ENCODE assay signal across 17 cellular contexts in genomic region chr22:40434101-40434500, GRCh38.
A peak's percentile ranks its signal among the peaks of the same experiment; 100 is the strongest.
DNase-seq lines count a peak whose midpoint lies in the region; ATAC-seq and TF ChIP-seq lines count a peak whose summit lies in the region.
"Had no signal": no experiment of that assay in that cellular context is flagged by ENCODE, and none has a peak within 500 bp of the region (broad histone marks: within the 10 kb centered on the region; RNA-seq: fewer than 3 reads in every experiment).

No MANE protein-coding gene starts in this region.

- no peaks in the 10 kb centered on the region for H4K20me1 ChIP-seq in OCI-LY3 (ENCODE audit: insufficient read depth, low read length)

- peak overlapping the region; percentile 66 for H3K27ac Mint-ChIP-seq in stimulated activated effector memory CD8-positive, alpha-beta T cell treated with anti-CD3 and anti-CD28 coated beads, Interleukin-12 subunit alpha, Interleukin-12 subunit beta, amount 100 ng/mL, for 72 hours
- H3K27ac Mint-ChIP-seq: GM23338; T-helper 1 cell treated with Interleukin-12 subunit alpha and Interleukin-12 subunit beta and Interleukin-4 antibody, amounts not matched to agents 30 μg/mL and 1 μg/mL, for 36 hours had no signal

- ATAC-seq in stimulated activated effector memory CD8-positive, alpha-beta T cell treated with anti-CD3 and anti-CD28 coated beads, Interleukin-12 subunit alpha, Interleukin-12 subunit beta, amount 100 ng/mL, for 72 hours: no peak
- no peak for ATAC-seq in GM21528 (IDR thresholded peaks at IDR 0.05; ENCODE audit: low FRiP score, unreplicated experiment)
- ATAC-seq: GM23338 had no signal

- no peaks in the 10 kb centered on the region for H3K27me3 ChIP-seq in OCI-LY3 (ENCODE audit: low read depth, low read length)
- H3K27me3 ChIP-seq: tibial artery had no signal

- peaks cover 61% of the 10 kb centered on the region for H3K36me3 Mint-ChIP-seq in stimulated activated effector memory CD8-positive, alpha-beta T cell treated with anti-CD3 and anti-CD28 coated beads, Interleukin-12 subunit alpha, Interleukin-12 subunit beta, amount 100 ng/mL, for 72 hours

- no peak overlapping the region for H3K9ac ChIP-seq in OCI-LY3 (ENCODE audit: low read length)

- H2AFZ ChIP-seq in OCI-LY3 (ENCODE audit: low read depth, low read length): no peak overlapping the region
- H2AFZ ChIP-seq: GM23338 had no signal

- H3K79me2 ChIP-seq in OCI-LY3 (ENCODE audit: low read length): peaks cover 18% of the 10 kb centered on the region

- no peaks in the 10 kb centered on the region for H3K9me3 Mint-ChIP-seq in stimulated activated effector memory CD8-positive, alpha-beta T cell treated with anti-CD3 and anti-CD28 coated beads, Interleukin-12 subunit alpha, Interleukin-12 subunit beta, amount 100 ng/mL, for 72 hours
- H3K9me3 Mint-ChIP-seq: CD4-positive, alpha-beta memory T cell; GM23338; T-helper 1 cell treated with Interleukin-12 subunit alpha and Interleukin-12 subunit beta and Interleukin-4 antibody, amounts not matched to agents 30 μg/mL and 1 μg/mL, for 36 hours had no signal

- peak overlapping the region; percentile 92 for H3K27ac ChIP-seq in OCI-LY3 (ENCODE audit: low read length)
- H3K27ac ChIP-seq: coronary artery, tibial artery, WERI-Rb-1 had no signal

- H3K4me3 ChIP-seq in OCI-LY3 (ENCODE audit: low read length) (no peak overlapping the region), choroid plexus epithelial cell (ENCODE audit: low read depth, low read length) (no peak overlapping the region)
- H3K4me3 ChIP-seq: coronary artery, GM23338, tibial artery had no signal

- peaks cover 30% of the 10 kb centered on the region for H3K4me1 Mint-ChIP-seq in stimulated activated effector memory CD8-positive, alpha-beta T cell treated with anti-CD3 and anti-CD28 coated beads, Interleukin-12 subunit alpha, Interleukin-12 subunit beta, amount 100 ng/mL, for 72 hours

- H3K9me3 ChIP-seq in OCI-LY3 (ENCODE audit: insufficient read depth, low read length): no peaks in the 10 kb centered on the region
- H3K9me3 ChIP-seq: tibial artery had no signal

- peaks cover 58% of the 10 kb centered on the region for H3K4me1 ChIP-seq in OCI-LY3 (ENCODE audit: low read length)

- TF ChIP-seq CTCF in OCI-LY3 (IDR thresholded peaks at IDR 0.05; ENCODE audit: low read depth, low read length) (no peak), choroid plexus epithelial cell (conservative IDR thresholded peaks at IDR 0.05; ENCODE audit: low read depth, low read length) (no peak)

- H3K4me2 ChIP-seq in OCI-LY3 (ENCODE audit: low read length): no peak overlapping the region
- H3K4me2 ChIP-seq: GM23338 had no signal

- H3K4me3 Mint-ChIP-seq in stimulated activated effector memory CD8-positive, alpha-beta T cell treated with anti-CD3 and anti-CD28 coated beads, Interleukin-12 subunit alpha, Interleukin-12 subunit beta, amount 100 ng/mL, for 72 hours: no peak overlapping the region
- H3K4me3 Mint-ChIP-seq: CD4-positive, alpha-beta memory T cell; GM23338; T-helper 1 cell treated with Interleukin-12 subunit alpha and Interleukin-12 subunit beta and Interleukin-4 antibody, amounts not matched to agents 30 μg/mL and 1 μg/mL, for 36 hours had no signal

- H3K36me3 ChIP-seq in OCI-LY3 (replicated peaks; ENCODE audit: low read depth, low read length): peaks cover 30% of the 10 kb centered on the region

- peak; percentile 21 for DNase-seq in activated effector memory CD4-positive, alpha-beta T cell treated with anti-CD3 and anti-CD28 coated beads, Interleukin-2, amount 50 U/mL, for 16 hours
- no peak for DNase-seq in activated effector memory CD4-positive, alpha-beta T cell treated with Interleukin-2 at 50 U/mL for 16 hours
- peak; percentile 27 for DNase-seq in choroid plexus epithelial cell (ENCODE audit: low read depth)
- DNase-seq in stimulated activated effector memory CD8-positive, alpha-beta T cell treated with anti-CD3 and anti-CD28 coated beads, Interleukin-12 subunit alpha, Interleukin-12 subunit beta, amount 100 ng/mL, for 72 hours (ENCODE audit: low spot score in 2 of 2): no peak
- DNase-seq in anterior cingulate cortex (lab: John Stamatoyannopoulos, UW): no peak
- no peak for DNase-seq in NCI-H226
- DNase-seq: CD4-positive, alpha-beta memory T cell; NCI-H1092 treated with DMSO at 0.1 percent for 48 hours; NCI-H524; Right ventricle myocardium superior; WERI-Rb-1 had no signal

Comparison
In these comparisons a context has a peak if more than half of its experiments do, and no peak if none do; other contexts are left out.
1. DNase-seq: peak in activated effector memory CD4-positive, alpha-beta T cell treated with anti-CD3 and anti-CD28 coated beads, Interleukin-2, amount 50 U/mL, for 16 hours (single experiment) and choroid plexus epithelial cell (single experiment); none in activated effector memory CD4-positive, alpha-beta T cell treated with Interleukin-2 at 50 U/mL for 16 hours (single experiment), stimulated activated effector memory CD8-positive, alpha-beta T cell treated with anti-CD3 and anti-CD28 coated beads, Interleukin-12 subunit alpha, Interleukin-12 subunit beta, amount 100 ng/mL, for 72 hours (0 of 2), anterior cingulate cortex (0 of 58) and NCI-H226 (single experiment).